In genomic region chr6:89495961-89496535, GRCh38 we compare ENCODE assay signal across 12 cellular contexts.
"Had no signal": no experiment of that assay in that cellular context is flagged by ENCODE, and none has a peak within 500 bp of the region (broad histone marks: within the 10 kb centered on the region; RNA-seq: fewer than 3 reads in every experiment).

No MANE protein-coding gene starts in this region.

- H3K4me3 ChIP-seq: coronary artery, lung had no signal

- DNase-seq: activated CD4-positive, alpha-beta T cell treated with anti-CD3 and anti-CD28 coated beads, Interleukin-2, amount 50 U/mL, for 1 hour; activated CD8-positive, alpha-beta memory T cell treated with anti-CD3 and anti-CD28 coated beads for 24 hours; activated naive CD4-positive, alpha-beta T cell; activated naive CD8-positive, alpha-beta T cell treated with anti-CD3 and anti-CD28 coated beads, Interleukin-2, amount 10 ng/mL, durations not matched to agents 7 days and 5 days; anterior cingulate cortex; brain microvascular endothelial cell; effector memory CD4-positive, alpha-beta T cell; naive thymus-derived CD4-positive, alpha-beta T cell; posterior cingulate gyrus; retina had no signal

- H3K36me3 ChIP-seq: brain microvascular endothelial cell had no signal

- H3K27ac ChIP-seq: brain microvascular endothelial cell, coronary artery had no signal

- H3K27me3 ChIP-seq: brain microvascular endothelial cell had no signal
